16 cellular contexts compared by ENCODE assay signal in genomic region chr5:80189701-80190100, GRCh38.
DNase-seq lines count a peak whose midpoint lies in the region; ATAC-seq and TF ChIP-seq lines count a peak whose summit lies in the region.
"Had no signal": no experiment of that assay in that cellular context is flagged by ENCODE, and none has a peak within 500 bp of the region (broad histone marks: within the 10 kb centered on the region; RNA-seq: fewer than 3 reads in every experiment).

No MANE protein-coding gene starts in this region.

- no peak overlapping the region for H2BK5ac ChIP-seq in mesendoderm (ENCODE audit: low read length)

- no peaks in the 10 kb centered on the region for H3K9me3 ChIP-seq in tibial nerve
- H3K9me3 ChIP-seq: suprapubic skin had no signal

- WGBS in mesendoderm (ENCODE audit: extremely low coverage, insufficient coverage, low lambda C conversion rate), result no CpG with 5 or more reads among the region's 3 CpGs
- 75 to 86% methylated on average over 3 of the region's 3 CpGs for WGBS in tibial nerve, 2 donors

- no peak overlapping the region for H3K27ac ChIP-seq in mesendoderm (ENCODE audit: low read depth, low read length)
- H3K27ac ChIP-seq in tibial nerve, result peak overlapping the region; percentile 37 to 86 (median 63)
- H3K27ac ChIP-seq: suprapubic skin had no signal

- no peak overlapping the region for H2BK120ac ChIP-seq in mesendoderm (ENCODE audit: low read depth, low read length)

- peaks cover 16% of the 10 kb centered on the region for H3K79me2 ChIP-seq in mesendoderm (ENCODE audit: control insufficient read depth, insufficient read depth, low read length)

- H3K36me3 Mint-ChIP-seq in activated T-cell treated with anti-CD3 and anti-CD28 coated beads, Interleukin-2, amount 50 U/mL, for 4 hours (ENCODE audit: insufficient read depth), result peaks cover 5% of the 10 kb centered on the region
- H3K36me3 Mint-ChIP-seq in T-helper 2 cell treated with Interferon-gamma antibody and Interleukin-4, amounts not matched to agents 5 μg/mL and 100 μg/mL, for 36 hours (ENCODE audit: low read depth), result peaks cover 48% of the 10 kb centered on the region

- no peak overlapping the region for H3K9ac ChIP-seq in mesendoderm (ENCODE audit: low read length)

- H3K27ac Mint-ChIP-seq in T-helper 2 cell treated with Interferon-gamma antibody and Interleukin-4, amounts not matched to agents 5 μg/mL and 100 μg/mL, for 36 hours, result peak overlapping the region; percentile 93

- no peak for DNase-seq in activated T-cell treated with anti-CD3 and anti-CD28 coated beads, Interleukin-2, amount 50 U/mL, for 4 hours
- no peak for DNase-seq in activated T-cell treated with anti-CD3 and anti-CD28 coated beads, Interleukin-2, amount 50 U/mL, for 1 hour
- DNase-seq in T-helper 2 cell treated with Interferon-gamma antibody and Interleukin-4, amounts not matched to agents 5 μg/mL and 100 μg/mL, for 36 hours (ENCODE audit: low spot score), result no peak
- DNase-seq in mesendoderm (no peak), tibial nerve (ENCODE audit: low spot score in 2 of 2) (no peak), SKM-1 treated with dmso at 0.1 percent for 144 hours (lab: John Stamatoyannopoulos, UW; ENCODE audit: unreplicated experiment) (no peak)
- DNase-seq: ACHN, DMS 273 treated with DMSO at 0.1 percent for 48 hours, kidney, NCI-H524 treated with DMSO at 0.1 percent for 48 hours, RPMI8226, T-helper 9 cell had no signal

- H3K4me1 Mint-ChIP-seq in activated T-cell treated with anti-CD3 and anti-CD28 coated beads, Interleukin-2, amount 50 U/mL, for 4 hours (ENCODE audit: low read depth), result peaks cover 82% of the 10 kb centered on the region
- H3K4me1 Mint-ChIP-seq in T-helper 2 cell treated with Interferon-gamma antibody and Interleukin-4, amounts not matched to agents 5 μg/mL and 100 μg/mL, for 36 hours (ENCODE audit: low read depth), result peaks cover 81% of the 10 kb centered on the region

- ATAC-seq in activated T-cell treated with anti-CD3 and anti-CD28 coated beads, Interleukin-2, amount 50 U/mL, for 4 hours, result no peak
- ATAC-seq in HG03342 (IDR thresholded peaks at IDR 0.05; ENCODE audit: unreplicated experiment) (no peak), HG03460 (IDR thresholded peaks at IDR 0.05; ENCODE audit: unreplicated experiment) (no peak)

- H3K23ac ChIP-seq in mesendoderm (ENCODE audit: low read length), result peak overlapping the region; percentile 85

- peak overlapping the region; percentile 87 for H3K4me3 Mint-ChIP-seq in activated T-cell treated with anti-CD3 and anti-CD28 coated beads, Interleukin-2, amount 50 U/mL, for 4 hours
- peak overlapping the region; percentile 87 for H3K4me3 Mint-ChIP-seq in T-helper 2 cell treated with Interferon-gamma antibody and Interleukin-4, amounts not matched to agents 5 μg/mL and 100 μg/mL, for 36 hours

- TF ChIP-seq EP300 in tibial nerve (IDR thresholded peaks at IDR 0.05), result no peak

- H3K36me3 ChIP-seq in mesendoderm (ENCODE audit: control insufficient read depth, insufficient read depth, low read length) (no peaks in the 10 kb centered on the region), tibial nerve (no peaks in the 10 kb centered on the region)
- H3K36me3 ChIP-seq: suprapubic skin had no signal

- no peaks in the 10 kb centered on the region for H3K27me3 Mint-ChIP-seq in activated T-cell treated with anti-CD3 and anti-CD28 coated beads, Interleukin-2, amount 50 U/mL, for 4 hours (ENCODE audit: low read depth)
- H3K27me3 Mint-ChIP-seq in T-helper 2 cell treated with Interferon-gamma antibody and Interleukin-4, amounts not matched to agents 5 μg/mL and 100 μg/mL, for 36 hours (ENCODE audit: low read depth), result no peaks in the 10 kb centered on the region
- H3K27me3 Mint-ChIP-seq: IgD-negative memory B cell had no signal

- no peak overlapping the region for H3K4me2 ChIP-seq in mesendoderm (ENCODE audit: low read length)

- H2BK15ac ChIP-seq in mesendoderm (replicated peaks; ENCODE audit: low read depth), result no peak overlapping the region

- TF ChIP-seq POLR2A in tibial nerve (IDR thresholded peaks at IDR 0.05), result no peak

- no peak overlapping the region for H3K18ac ChIP-seq in mesendoderm (ENCODE audit: low read length)

- no peak overlapping the region for H3K4ac ChIP-seq in mesendoderm (ENCODE audit: low read depth, low read length)

- TF ChIP-seq CTCF in tibial nerve (IDR thresholded peaks at IDR 0.05), result no peak

- H3K4me3 ChIP-seq in mesendoderm (ENCODE audit: low read length), result no peak overlapping the region
- H3K4me3 ChIP-seq in tibial nerve, result peak overlapping the region in 1 of 4 donors; percentile 24
- H3K4me3 ChIP-seq: suprapubic skin had no signal

- H4K5ac ChIP-seq in mesendoderm (ENCODE audit: low read length), result no peak overlapping the region

- H3K9me3 Mint-ChIP-seq in activated T-cell treated with anti-CD3 and anti-CD28 coated beads, Interleukin-2, amount 50 U/mL, for 4 hours, result no peaks in the 10 kb centered on the region
- H3K9me3 Mint-ChIP-seq in T-helper 2 cell treated with Interferon-gamma antibody and Interleukin-4, amounts not matched to agents 5 μg/mL and 100 μg/mL, for 36 hours, result no peaks in the 10 kb centered on the region
- H3K9me3 Mint-ChIP-seq: IgD-negative memory B cell had no signal

- H3K27me3 ChIP-seq in mesendoderm (ENCODE audit: insufficient read depth, low read length, poor library complexity) (no peaks in the 10 kb centered on the region), tibial nerve (no peaks in the 10 kb centered on the region)
- H3K27me3 ChIP-seq: suprapubic skin had no signal

- H2AK5ac ChIP-seq in mesendoderm (ENCODE audit: low read length), result no peak overlapping the region

- H3K4me1 ChIP-seq in mesendoderm (ENCODE audit: control insufficient read depth, low read depth, low read length), result peaks cover 19% of the 10 kb centered on the region
- H3K4me1 ChIP-seq in tibial nerve, result peaks cover 3 to 80% (median 55%) of the 10 kb centered on the region in 4 donors

- H4K8ac ChIP-seq in mesendoderm (ENCODE audit: low read depth, low read length), result no peak overlapping the region

- peaks cover 4% of the 10 kb centered on the region for H3K79me1 ChIP-seq in mesendoderm (ENCODE audit: low read length)

- H3K56ac ChIP-seq in mesendoderm (ENCODE audit: low read length), result no peak overlapping the region
